ENCODE assay signal across 14 cellular contexts in genomic region chr1:24111264-24111997, GRCh38. TPM values are rescaled to one million over a fixed set of nuclear protein-coding genes. Genes with fewer than 3 reads are reported as not detected.
DNase-seq lines count a peak whose midpoint lies in the region; ATAC-seq and TF ChIP-seq lines count a peak whose summit lies in the region.
"Had no signal": no experiment of that assay in that cellular context is flagged by ENCODE, and none has a peak within 500 bp of the region (broad histone marks: within the 10 kb centered on the region; RNA-seq: fewer than 3 reads in every experiment).

No MANE protein-coding gene starts in this region.

- intact Hi-C loops in mammary epithelial cell (cut with micrococcal nuclease): loop anchor here (10.0 kb wide), 1 partner anchor 307 kb away; the partner anchor contains the start of gene GALE
- intact Hi-C loops in left ventricle myocardium superior (cut with micrococcal nuclease): no loop called here
- intact Hi-C loops in body of pancreas (cut with DNase I): loop anchor here (5.0 kb wide), 1 partner anchor 39 kb away; no protein-coding TSS in a partner anchor

- H4K20me1 ChIP-seq in mammary epithelial cell (ENCODE audit: insufficient read depth, low read length): no peaks in the 10 kb centered on the region

- 4% methylated on average over 6 of the region's 20 CpGs for WGBS in mammary epithelial cell (ENCODE audit: low coverage, missing lambda C conversion rate)
- WGBS in body of pancreas, 2 donors: 74 to 90% methylated on average over 13 to 20 of the region's 20 CpGs

- peaks cover 36% of the 10 kb centered on the region for H3K4me1 ChIP-seq in mammary epithelial cell (ENCODE audit: insufficient read depth, low read length)
- peaks cover 34% of the 10 kb centered on the region for H3K4me1 ChIP-seq in skeletal muscle satellite cell (ENCODE audit: control insufficient read depth, insufficient read depth, low read length)
- peaks cover 27% of the 10 kb centered on the region for H3K4me1 ChIP-seq in body of pancreas

- no peak for TF ChIP-seq POLR2A in body of pancreas (IDR thresholded peaks at IDR 0.05)

- no peaks in the 10 kb centered on the region for H3K9me3 ChIP-seq in mammary epithelial cell (replicated peaks; ENCODE audit: insufficient read depth, low read length)
- H3K9me3 ChIP-seq in skeletal muscle satellite cell (replicated peaks; ENCODE audit: low read length): no peaks in the 10 kb centered on the region
- no peaks in the 10 kb centered on the region for H3K9me3 ChIP-seq in body of pancreas
- H3K9me3 ChIP-seq: SJSA1 had no signal

- DNase-seq in H7: peak; percentile 56
- DNase-seq in mammary epithelial cell: peak; percentile 69
- peak; percentile 60 for DNase-seq in left ventricle myocardium superior
- no peak for DNase-seq in body of pancreas
- no peak for DNase-seq in KBM-7
- DNase-seq in NCI-H748 (lab: John Stamatoyannopoulos, UW; ENCODE audit: unreplicated experiment): no peak
- DNase-seq: activated CD4-positive, alpha-beta memory T cell treated with anti-CD3 and anti-CD28 coated beads for 36 hours; AML-193; effector memory CD4-positive, alpha-beta T cell had no signal

- TF ChIP-seq CTCF in mammary epithelial cell (conservative IDR thresholded peaks at IDR 0.05 in 1 of 2, IDR thresholded peaks at IDR 0.05 in 1 of 2; ENCODE audit: extremely low read depth in 1 of 2, insufficient read depth in 1 of 2, low read depth in 1 of 2, low read length in 2 of 2) (no peak), body of pancreas (IDR thresholded peaks at IDR 0.05) (no peak)

- H3K36me3 ChIP-seq in H7 (replicated peaks; ENCODE audit: control insufficient read depth, insufficient read depth, low read length) (no peaks in the 10 kb centered on the region), mammary epithelial cell (ENCODE audit: insufficient read depth, low read length) (no peaks in the 10 kb centered on the region), skeletal muscle satellite cell (ENCODE audit: insufficient read depth, low read length) (no peaks in the 10 kb centered on the region), body of pancreas (replicated peaks in 1 of 2; ENCODE audit: insufficient read depth in 1 of 2, low read depth in 2 of 2) (no peaks in the 10 kb centered on the region)
- H3K36me3 ChIP-seq: SJSA1 had no signal

- ATAC-seq in left ventricle myocardium superior: peak; percentile 15
- no peak for ATAC-seq in body of pancreas
- no peak for ATAC-seq in HG02678 (IDR thresholded peaks at IDR 0.05; ENCODE audit: unreplicated experiment)
- ATAC-seq: HCT116 had no signal

- peak overlapping the region; percentile 91 for H2AFZ ChIP-seq in mammary epithelial cell (ENCODE audit: low read depth, low read length)

- H3K4me2 ChIP-seq in mammary epithelial cell (ENCODE audit: insufficient read depth, low read depth, low read length): peak overlapping the region; percentile 69
- peak overlapping the region; percentile 80 for H3K4me2 ChIP-seq in skeletal muscle satellite cell (ENCODE audit: low read length)

- dilution Hi-C loops in mammary epithelial cell (cut with HindIII; ENCODE audit: low sequenced_read_pairs): no loop called here

- BruUV-seq in mammary epithelial cell (replicated peaks; lab: Mats Ljungman, UMichigan): no TSS peak

- H3K4me3 ChIP-seq in H7 (ENCODE audit: insufficient read depth, low read depth, low read length) (no peak overlapping the region), mammary epithelial cell (replicated peaks in 1 of 3; ENCODE audit: insufficient read depth in 1 of 3, low read depth in 2 of 3, low read length in 3 of 3) (no peak overlapping the region), skeletal muscle satellite cell (ENCODE audit: low read length) (no peak overlapping the region), body of pancreas (no peak overlapping the region)
- H3K4me3 ChIP-seq: SJSA1 had no signal

- in situ Hi-C loops in mammary epithelial cell (cut with MboI; ENCODE audit: low sequenced_read_pairs in 2 of 2) (no loop called here), KBM-7 (cut with MboI; ENCODE audit: low pct_unique_long_range_greater_than_20kb, low sequenced_read_pairs) (no loop called here)

- H3K9ac ChIP-seq in mammary epithelial cell (ENCODE audit: insufficient read depth, low read length) (no peak overlapping the region), skeletal muscle satellite cell (ENCODE audit: low read depth, low read length) (peak overlapping the region; percentile 8)

- no peaks in the 10 kb centered on the region for H3K79me2 ChIP-seq in mammary epithelial cell (ENCODE audit: insufficient read depth, low read length)

- CTCF ChIA-PET in mammary epithelial cell (lab: Charles Lee; ENCODE audit: low non-redundant PET): interaction anchor here (0.6 to 0.8 kb wide), 2 partner anchors 39 to 156 kb away, joined by 3 to 4 read pairs; no protein-coding TSS in a partner anchor

- no peaks in the 10 kb centered on the region; the same call in 1 of the 2 replicates for H3K27me3 ChIP-seq in H7 (ENCODE audit: control insufficient read depth, insufficient read depth, low read length)
- no peaks in the 10 kb centered on the region for H3K27me3 ChIP-seq in mammary epithelial cell (ENCODE audit: insufficient read depth, low read length)
- peaks cover 13% of the 10 kb centered on the region for H3K27me3 ChIP-seq in skeletal muscle satellite cell (ENCODE audit: control insufficient read depth, insufficient read depth, low read length)
- no peaks in the 10 kb centered on the region for H3K27me3 ChIP-seq in body of pancreas
- H3K27me3 ChIP-seq: SJSA1 had no signal

- peak overlapping the region; percentile 55 for H3K27ac ChIP-seq in mammary epithelial cell (ENCODE audit: insufficient read depth, low read depth, low read length)
- no peak overlapping the region for H3K27ac ChIP-seq in body of pancreas
- H3K27ac ChIP-seq: SJSA1 had no signal

RNA-seq across cellular contexts. Expression of gene MYOM3, which starts 0.5 kb away (rescaled TPM):
- 0.03 and 0.11 TPM in 2 replicates for total RNA-seq in H7 (2014; rRNA removed; shearing (Covaris generic))
- total RNA-seq in mammary epithelial cell (1 to 10 TPM in 1 of 2 donors, under 1 TPM in 1; 0.54 to 1.8 TPM), left ventricle myocardium superior (409 TPM), body of pancreas (1 to 10 TPM; 2.3 to 4.3 TPM)
- polyA plus RNA-seq in mammary epithelial cell: 0.19 TPM
- polyA minus RNA-seq in mammary epithelial cell: 2.0 TPM
- total RNA-seq in skeletal muscle satellite cell (2012; rRNA removed): 0.25 and 2.0 TPM in 2 replicates
- total RNA-seq: activated CD4-positive, alpha-beta memory T cell treated with anti-CD3 and anti-CD28 coated beads for 36 hours; natural killer cell treated with Interleukin-12 subunit alpha and Interleukin-12 subunit beta and Interleukin-15 and Interleukin-18, amount 100 ng/mL, for 72 hours had no signal

RNA-seq across cellular contexts. Expression of gene IL22RA1, which starts 31.5 kb away (rescaled TPM):
- 0.10 TPM in 1 of 2 replicates, not detected in the other for total RNA-seq in H7 (2014; rRNA removed; shearing (Covaris generic))
- total RNA-seq in mammary epithelial cell: 1 to 10 TPM in 1 of 2 donors, under 1 TPM in 1; 0.50 to 3.3 TPM
- 2.7 TPM for polyA plus RNA-seq in mammary epithelial cell
- polyA minus RNA-seq in mammary epithelial cell: 0.62 TPM
- 0.22 TPM for total RNA-seq in left ventricle myocardium superior
- total RNA-seq in skeletal muscle satellite cell (2012; rRNA removed): 0.22 TPM in 1 of 2 replicates, not detected in the other
- total RNA-seq in body of pancreas: 100 to 1,000 TPM in 1 of 2 donors, 10 to 100 TPM in 1; 49.1 to 133 TPM
- total RNA-seq: activated CD4-positive, alpha-beta memory T cell treated with anti-CD3 and anti-CD28 coated beads for 36 hours; natural killer cell treated with Interleukin-12 subunit alpha and Interleukin-12 subunit beta and Interleukin-15 and Interleukin-18, amount 100 ng/mL, for 72 hours had no signal

Comparison
In these comparisons a context has a peak if more than half of its experiments do, and no peak if none do; other contexts are left out.
1. DNase-seq: peak in H7 (single experiment), mammary epithelial cell (single experiment) and left ventricle myocardium superior (single experiment); none in body of pancreas (0 of 4), KBM-7 (single experiment) and NCI-H748 (single experiment).
2. RNA of gene MYOM3, which starts 0.5 kb away (total RNA-seq): 409 TPM in left ventricle myocardium superior (single experiment); 2.3 to 4.3 TPM in body of pancreas, 0.54 to 1.8 TPM in mammary epithelial cell and 0.03 to 0.11 TPM in H7; every median in the first group is over 10 times any median in the second.
3. RNA of gene IL22RA1, which starts 31.5 kb away (total RNA-seq): 49.1 to 133 TPM in body of pancreas; 0.50 to 3.3 TPM in mammary epithelial cell, 0.22 TPM in left ventricle myocardium superior (single experiment) and 0.10 TPM in H7; every median in the first group is over 10 times any median in the second.